Comparison of ENCODE assay signal across 11 cellular contexts in the genomic region with DNA sequence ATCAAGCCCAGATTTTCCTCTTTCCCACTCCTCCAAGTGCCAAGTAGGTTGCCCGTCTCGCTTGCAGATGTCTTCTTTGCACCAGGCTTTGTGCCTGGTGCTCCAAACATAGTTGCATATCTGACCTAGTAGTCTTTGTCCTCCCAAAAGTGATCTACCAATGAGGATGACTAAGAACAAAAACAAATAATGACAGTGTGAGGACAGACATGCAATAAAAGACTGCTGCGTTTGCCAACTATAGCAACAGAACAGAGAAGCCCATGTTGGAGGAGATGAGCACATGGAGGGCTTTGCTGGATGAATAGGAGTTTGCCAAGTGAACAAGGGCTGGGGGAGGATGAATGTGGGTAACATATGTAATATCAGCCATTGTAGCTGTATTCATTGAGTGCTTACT. TPM values are rescaled to one million over a fixed set of nuclear protein-coding genes. Genes with fewer than 3 reads are reported as not detected.
A peak's percentile ranks its signal among the peaks of the same experiment; 100 is the strongest.
DNase-seq lines count a peak whose midpoint lies in the region; ATAC-seq, FAIRE-seq and TF ChIP-seq lines count a peak whose summit lies in the region.
"Had no signal": no experiment of that assay in that cellular context is flagged by ENCODE, and none has a peak within 500 bp of the region (broad histone marks: within the 10 kb centered on the region; RNA-seq: fewer than 3 reads in every experiment).

No MANE protein-coding gene starts in this region.

- no peaks in the 10 kb centered on the region for H3K36me3 ChIP-seq in left ventricle myocardium inferior
- no peaks in the 10 kb centered on the region for H3K36me3 ChIP-seq in testis (ENCODE audit: low read depth, missing control alignments)

- TF ChIP-seq POLR2A in NB4 (IDR thresholded peaks at IDR 0.05; ENCODE audit: extremely low read depth, insufficient read length) (no peak), testis (IDR thresholded peaks at IDR 0.05) (no peak)

- no peak for ATAC-seq in HG02642 (IDR thresholded peaks at IDR 0.05; ENCODE audit: poor library complexity, unreplicated experiment)
- ATAC-seq: stimulated activated naive CD8-positive, alpha-beta T cell treated with anti-CD3 and anti-CD28 coated beads, Interleukin-15, amount 100 ng/mL, for 72 hours had no signal

- H3K27ac ChIP-seq in left ventricle myocardium inferior (replicated peaks): peak overlapping the region; percentile 80
- peak overlapping the region in 42 of 59 donors; percentile 6 to 72 (median 54) for H3K27ac ChIP-seq in dorsolateral prefrontal cortex
- peak overlapping the region; percentile 80 to 82 for H3K27ac ChIP-seq in testis

- 23 to 68% methylated on average over 3 of the region's 3 CpGs for WGBS in testis, 2 donors

- intact Hi-C loops in left ventricle myocardium inferior (cut with micrococcal nuclease): no loop called here
- intact Hi-C loops in cardiac septum (cut with DNase I): no loop called here
- intact Hi-C loops in dorsolateral prefrontal cortex (cut with DNase I): no loop called here
- intact Hi-C loops in testis (cut with DNase I; ENCODE audit: low total_unique reads): no loop called here

- no peak for DNase-seq in left ventricle myocardium inferior
- DNase-seq in cardiac septum (ENCODE audit: low spot score): no peak
- DNase-seq in NB4 (ENCODE audit: low read depth): peak; percentile 48
- no peak for DNase-seq in dorsolateral prefrontal cortex
- peak; percentile 30 for DNase-seq in testis
- DNase-seq in activated effector memory CD4-positive, alpha-beta T cell treated with anti-CD3 and anti-CD28 coated beads, Interleukin-2, amount 50 U/mL, for 16 hours: no peak
- DNase-seq in HTR-8/SVneo (ENCODE audit: insufficient read length, low spot score): no peak
- DNase-seq: stimulated activated CD4-positive, alpha-beta T cell treated with anti-CD3 and anti-CD28 coated beads, Interleukin-2, amount 100 ng/mL, for 48 hours; stimulated activated naive CD8-positive, alpha-beta T cell treated with anti-CD3 and anti-CD28 coated beads, Interleukin-15, amount 100 ng/mL, for 72 hours; T-helper 2 cell had no signal

- no peak for TF ChIP-seq CTCF in left ventricle myocardium inferior (IDR thresholded peaks at IDR 0.05; ENCODE audit: borderline replicate concordance)
- TF ChIP-seq CTCF in NB4 (IDR thresholded peaks at IDR 0.05; ENCODE audit: low read depth, low read length): no peak
- TF ChIP-seq CTCF in dorsolateral prefrontal cortex (IDR thresholded peaks at IDR 0.05 in 54 of 56, conservative IDR thresholded peaks at IDR 0.05 in 2 of 56; ENCODE audit: low read depth in 1 of 56, partially characterized antibody in 56 of 56): no peak
- TF ChIP-seq CTCF in testis (IDR thresholded peaks at IDR 0.05): no peak

- H3K4me3 ChIP-seq in left ventricle myocardium inferior (no peak overlapping the region), NB4 (ENCODE audit: low read depth, low read length) (no peak overlapping the region), dorsolateral prefrontal cortex (no peak overlapping the region), testis (no peak overlapping the region)

- peaks cover 49% of the 10 kb centered on the region for H3K27me3 ChIP-seq in left ventricle myocardium inferior (ENCODE audit: low read depth)
- no peaks in the 10 kb centered on the region for H3K27me3 ChIP-seq in dorsolateral prefrontal cortex
- no peaks in the 10 kb centered on the region for H3K27me3 ChIP-seq in testis

- peaks cover 31% of the 10 kb centered on the region for H3K4me1 ChIP-seq in left ventricle myocardium inferior
- H3K4me1 ChIP-seq in testis: peaks cover 22% of the 10 kb centered on the region

- FAIRE-seq in HTR-8/SVneo (lab: Jason Lieb, UNC): no peak

- H3K9me3 ChIP-seq in left ventricle myocardium inferior (replicated peaks) (no peaks in the 10 kb centered on the region), testis (no peaks in the 10 kb centered on the region)

RNA-seq across cellular contexts. Expression of gene DTX1, which starts 15.6 kb away (rescaled TPM):
- total RNA-seq in left ventricle myocardium inferior (1.5 TPM), cardiac septum (2.6 TPM), dorsolateral prefrontal cortex (100 to 1,000 TPM in 1 of 120 experiments, 10 to 100 TPM in 119; 24.5 to 108 (median 51.0) TPM), testis (10 to 100 TPM; 22.8 to 26.9 TPM)
- 15.0 TPM for polyA plus RNA-seq in testis (ENCODE audit: insufficient read depth, low read depth, low replicate concordance)

Comparison
In these comparisons a context has a peak if more than half of its experiments do, and no peak if none do; other contexts are left out.
1. DNase-seq: peak in NB4 (single experiment) and testis (single experiment); none in left ventricle myocardium inferior (single experiment), cardiac septum (single experiment), dorsolateral prefrontal cortex (0 of 10), activated effector memory CD4-positive, alpha-beta T cell treated with anti-CD3 and anti-CD28 coated beads, Interleukin-2, amount 50 U/mL, for 16 hours (single experiment) and HTR-8/SVneo (single experiment).
2. Peak in every context shown above with its lines, with median percentiles within 50 percentile points of each other: H3K27ac ChIP-seq.